ENCODE assay signal across 1 cellular context in genomic region chr16:69325784-69326171, GRCh38.
TF ChIP-seq lines count a peak whose summit lies in the region.

No MANE protein-coding gene starts in this region.

TF ChIP-seq in HCT116, 20 proteins besides CTCF, POLR2A, EP300 and RAD21:
- no peak for TF ChIP-seq YY1 (IDR thresholded peaks at IDR 0.05; ENCODE audit: extremely low read depth, insufficient replicate concordance, low read depth, low read length)
- no peak for TF ChIP-seq ZNF274 (IDR thresholded peaks at IDR 0.05; ENCODE audit: low read depth, low read length)
- no peak for TF ChIP-seq ZFX (IDR thresholded peaks at IDR 0.05)
- no peak for TF ChIP-seq JUND (IDR thresholded peaks at IDR 0.05)
